10 cellular contexts compared by ENCODE assay signal in genomic region chr11:67033661-67034166, GRCh38. TPM values are rescaled to one million over a fixed set of nuclear protein-coding genes. Genes with fewer than 3 reads are reported as not detected.
DNase-seq lines count a peak whose midpoint lies in the region; ATAC-seq and TF ChIP-seq lines count a peak whose summit lies in the region.
"Had no signal": no experiment of that assay in that cellular context is flagged by ENCODE, and none has a peak within 500 bp of the region (broad histone marks: within the 10 kb centered on the region; RNA-seq: fewer than 3 reads in every experiment).

No MANE protein-coding gene starts in this region.

- no peaks in the 10 kb centered on the region for H3K27me3 ChIP-seq in PC-9 (ENCODE audit: insufficient read depth, low read depth)

- TSS peak; percentile 10 for BruUV-seq in PC-9 (replicated peaks; lab: Mats Ljungman, UMichigan)

- intact Hi-C loops in PC-9 (cut with micrococcal nuclease; ENCODE audit: unreplicated experiment): loop anchor here (5.0 kb wide), 2 partner anchors 76 to 551 kb away; partner anchors contain the start of genes DPP3 and PC

- H3K4me2 ChIP-seq in PC-9: peak overlapping the region; percentile 76

- no peaks in the 10 kb centered on the region for H4K20me1 ChIP-seq in PC-9 (ENCODE audit: insufficient read depth)

- H3K4me3 ChIP-seq in PC-9 (no peak overlapping the region), epithelial cell of esophagus (ENCODE audit: low read length) (no peak overlapping the region)

- POLR2A ChIA-PET in PC-9 (lab: Charles Lee; ENCODE audit: unreplicated experiment): no interaction called here

- H3K4me1 ChIP-seq in PC-9 (replicated peaks; ENCODE audit: insufficient read depth): peaks cover 50% of the 10 kb centered on the region

- ATAC-seq in HG03521 (IDR thresholded peaks at IDR 0.05; ENCODE audit: unreplicated experiment) (no peak), GM19452 (IDR thresholded peaks at IDR 0.05; ENCODE audit: unreplicated experiment) (no peak)
- ATAC-seq: effector memory CD8-positive, alpha-beta T cell had no signal

- DNase-seq in GM04503 (ENCODE audit: low read depth) (peak; percentile 98), PC-9 (peak in 1 of 2 experiments; percentile 59), epithelial cell of esophagus (ENCODE audit: low read depth) (peak; percentile 86), putamen (ENCODE audit: low spot score) (peak; percentile 69), OCI-M2 (lab: John Stamatoyannopoulos, UW; ENCODE audit: unreplicated experiment) (no peak), NCI-H82 treated with DMSO at 0.1 percent for 48 hours (lab: John Stamatoyannopoulos, UW; ENCODE audit: unreplicated experiment) (no peak)
- DNase-seq: activated CD4-positive, alpha-beta T cell treated with anti-CD3 and anti-CD28 coated beads, Interleukin-2, amount 10 ng/mL, durations not matched to agents 7 days and 5 days; effector memory CD8-positive, alpha-beta T cell had no signal

- peak overlapping the region; percentile 77 for H3K27ac ChIP-seq in PC-9

- no peaks in the 10 kb centered on the region for H3K79me2 ChIP-seq in PC-9 (ENCODE audit: low read depth)

- H3F3A ChIP-seq in PC-9 (ENCODE audit: insufficient read depth, low read depth): peaks cover 57% of the 10 kb centered on the region

- no peak overlapping the region for H2AFZ ChIP-seq in PC-9

- CTCF ChIA-PET in PC-9 (lab: Charles Lee): no interaction called here

- H3K36me3 ChIP-seq in PC-9 (ENCODE audit: low read depth): no peaks in the 10 kb centered on the region

- TF ChIP-seq CTCF in PC-9 (conservative IDR thresholded peaks at IDR 0.05): no peak
- no peak for TF ChIP-seq CTCF in epithelial cell of esophagus (IDR thresholded peaks at IDR 0.05; ENCODE audit: insufficient read depth, low read depth, low read length, missing control alignments)

- H3K9me3 ChIP-seq in PC-9 (ENCODE audit: insufficient read depth, low read depth): no peaks in the 10 kb centered on the region

- H3K9me2 ChIP-seq in PC-9 (ENCODE audit: insufficient read depth): no peaks in the 10 kb centered on the region

RNA-seq across cellular contexts. Expression of gene SYT12, which starts 10.8 kb away (rescaled TPM):
- 11.1 and 12.3 TPM in 2 replicates for total RNA-seq in PC-9 (2021)
- total RNA-seq: activated CD4-positive, alpha-beta T cell treated with anti-CD3 and anti-CD28 coated beads, Interleukin-2, amount 10 ng/mL, durations not matched to agents 7 days and 5 days had no signal

RNA-seq across cellular contexts. Expression of gene RHOD, which starts 22.9 kb away (rescaled TPM):
- 127 and 156 TPM in 2 replicates for total RNA-seq in PC-9 (2021)

RNA-seq across cellular contexts. Expression of gene C11orf86, which starts 58.6 kb away (rescaled TPM):
- total RNA-seq in PC-9 (2021): not detected in 2 replicates
- total RNA-seq: activated CD4-positive, alpha-beta T cell treated with anti-CD3 and anti-CD28 coated beads, Interleukin-2, amount 10 ng/mL, durations not matched to agents 7 days and 5 days had no signal

Comparison
In these comparisons a context has a peak if more than half of its experiments do, and no peak if none do; other contexts are left out.
1. DNase-seq: peak in GM04503 (single experiment), epithelial cell of esophagus (single experiment) and putamen (single experiment); none in OCI-M2 (single experiment) and NCI-H82 treated with DMSO at 0.1 percent for 48 hours (single experiment).